8 cellular contexts compared by ENCODE assay signal in genomic region chr6:63597142-63598000, GRCh38. TPM values are rescaled to one million over a fixed set of nuclear protein-coding genes. Genes with fewer than 3 reads are reported as not detected.
A peak's percentile ranks its signal among the peaks of the same experiment; 100 is the strongest.
DNase-seq lines count a peak whose midpoint lies in the region; ATAC-seq, FAIRE-seq and TF ChIP-seq lines count a peak whose summit lies in the region.

No MANE protein-coding gene starts in this region.

- H3K27me3 ChIP-seq in cardiac muscle cell: no peaks in the 10 kb centered on the region
- no peaks in the 10 kb centered on the region for H3K27me3 ChIP-seq in upper lobe of left lung
- no peaks in the 10 kb centered on the region for H3K27me3 ChIP-seq in testis

- H3K4me1 Mint-ChIP-seq in activated naive CD8-positive, alpha-beta T cell (ENCODE audit: low read depth): peaks cover 16% of the 10 kb centered on the region

- H3K4me1 ChIP-seq in cardiac muscle cell (ENCODE audit: low read depth) (peaks cover 3% of the 10 kb centered on the region), upper lobe of left lung (peaks cover 0 to 13% (median 6%) of the 10 kb centered on the region in 4 donors), testis (no peaks in the 10 kb centered on the region)

- DNase-seq in cardiac muscle cell (ENCODE audit: low read depth in 1 of 2, low spot score in 1 of 2): no peak
- DNase-seq in Right ventricle myocardium inferior (ENCODE audit: missing footprints): no peak
- no peak for DNase-seq in upper lobe of left lung
- no peak for DNase-seq in testis

- H3K36me3 Mint-ChIP-seq in activated naive CD8-positive, alpha-beta T cell: no peaks in the 10 kb centered on the region

- no peaks in the 10 kb centered on the region for H3K9me3 Mint-ChIP-seq in activated naive CD8-positive, alpha-beta T cell (ENCODE audit: low read depth)

- H3K9me3 ChIP-seq in cardiac muscle cell (ENCODE audit: low read depth) (no peaks in the 10 kb centered on the region), upper lobe of left lung (no peaks in the 10 kb centered on the region), testis (no peaks in the 10 kb centered on the region)

- H3K4me3 Mint-ChIP-seq in activated naive CD8-positive, alpha-beta T cell: peak overlapping the region; percentile 91

- no peak overlapping the region for H3K27ac Mint-ChIP-seq in activated naive CD8-positive, alpha-beta T cell

- no peak for TF ChIP-seq CTCF in cardiac muscle cell (IDR thresholded peaks at IDR 0.05; ENCODE audit: low read depth, low read length)
- TF ChIP-seq CTCF in upper lobe of left lung (IDR thresholded peaks at IDR 0.05): no peak
- no peak for TF ChIP-seq CTCF in testis (IDR thresholded peaks at IDR 0.05)

- WGBS in upper lobe of left lung, 2 donors: 63 to 69% methylated on average over 5 of the region's 5 CpGs
- WGBS in testis, 2 donors: 51 to 52% methylated on average over 5 of the region's 5 CpGs

- peak overlapping the region; percentile 57 for H3K4me3 ChIP-seq in cardiac muscle cell
- peak overlapping the region in 3 of 4 donors; percentile 32 to 53 (median 50) for H3K4me3 ChIP-seq in upper lobe of left lung
- H3K4me3 ChIP-seq in testis: no peak overlapping the region

- peak; percentile 56 for FAIRE-seq in islet of Langerhans (lab: Jason Lieb, UNC)

- no peak for TF ChIP-seq EP300 in upper lobe of left lung (IDR thresholded peaks at IDR 0.05)

- peaks cover 5% of the 10 kb centered on the region for H3K27me3 Mint-ChIP-seq in activated naive CD8-positive, alpha-beta T cell

- H3K36me3 ChIP-seq in cardiac muscle cell: no peaks in the 10 kb centered on the region
- no peaks in the 10 kb centered on the region for H3K36me3 ChIP-seq in upper lobe of left lung
- no peaks in the 10 kb centered on the region for H3K36me3 ChIP-seq in testis (ENCODE audit: low read depth, missing control alignments)

- TF ChIP-seq POLR2A in upper lobe of left lung (IDR thresholded peaks at IDR 0.05): no peak
- no peak for TF ChIP-seq POLR2A in testis (IDR thresholded peaks at IDR 0.05)

- ATAC-seq in Right ventricle myocardium inferior (no peak), upper lobe of left lung (ENCODE audit: low FRiP score in 2 of 2) (peak in 1 of 2 donors; percentile 14), GM21717 (IDR thresholded peaks at IDR 0.05; ENCODE audit: unreplicated experiment) (no peak), HG02852 (IDR thresholded peaks at IDR 0.05; ENCODE audit: unreplicated experiment) (no peak)

- intact Hi-C loops in Right ventricle myocardium inferior (cut with DNase I) (loop anchor here (5.0 kb wide), 1 partner anchor 245 kb away; no protein-coding TSS in a partner anchor), testis (cut with DNase I; ENCODE audit: low total_unique reads) (loop anchor here (5.0 kb wide), 1 partner anchor 165 kb away; no protein-coding TSS in a partner anchor)

- no peak overlapping the region for H3K27ac ChIP-seq in cardiac muscle cell
- H3K27ac ChIP-seq in upper lobe of left lung: no peak overlapping the region
- no peak overlapping the region for H3K27ac ChIP-seq in testis

RNA-seq across cellular contexts. Expression of gene PTP4A1, which starts 25.1 kb away (rescaled TPM):
- 11.8 and 18.7 TPM in 2 replicates for total RNA-seq in cardiac muscle cell
- polyA plus RNA-seq in cardiac muscle cell: 62.2 and 65.8 TPM in 2 replicates
- 32.5 TPM for total RNA-seq in Right ventricle myocardium inferior
- total RNA-seq in upper lobe of left lung: 100 to 1,000 TPM in 1 of 6 donors, 10 to 100 TPM in 4, 1 to 10 TPM in 1; 5.2 to 134 (median 57.9) TPM
- 10 to 100 TPM; 39.6 to 83.5 TPM for total RNA-seq in testis
- 74.9 TPM for polyA plus RNA-seq in testis (ENCODE audit: insufficient read depth, low read depth, low replicate concordance)

RNA-seq across cellular contexts. Expression of gene PHF3, which starts 38.2 kb away (rescaled TPM):
- total RNA-seq in cardiac muscle cell (28.8 and 55.8 TPM in 2 replicates), Right ventricle myocardium inferior (33.4 TPM), upper lobe of left lung (100 to 1,000 TPM in 1 of 6 donors, 10 to 100 TPM in 5; 47.4 to 111 (median 51.5) TPM), testis (10 to 100 TPM; 76.1 to 82.4 TPM)
- polyA plus RNA-seq in cardiac muscle cell (13.1 and 27.3 TPM in 2 replicates), testis (ENCODE audit: insufficient read depth, low read depth, low replicate concordance) (18.7 TPM)

Comparison
In these comparisons a context has a peak if more than half of its experiments do, and no peak if none do; other contexts are left out.
1. H3K4me3 ChIP-seq: peak in cardiac muscle cell (single experiment) and upper lobe of left lung (3 of 4); none in testis (0 of 2).